1 cellular context compared by ENCODE assay signal in the genomic region with DNA sequence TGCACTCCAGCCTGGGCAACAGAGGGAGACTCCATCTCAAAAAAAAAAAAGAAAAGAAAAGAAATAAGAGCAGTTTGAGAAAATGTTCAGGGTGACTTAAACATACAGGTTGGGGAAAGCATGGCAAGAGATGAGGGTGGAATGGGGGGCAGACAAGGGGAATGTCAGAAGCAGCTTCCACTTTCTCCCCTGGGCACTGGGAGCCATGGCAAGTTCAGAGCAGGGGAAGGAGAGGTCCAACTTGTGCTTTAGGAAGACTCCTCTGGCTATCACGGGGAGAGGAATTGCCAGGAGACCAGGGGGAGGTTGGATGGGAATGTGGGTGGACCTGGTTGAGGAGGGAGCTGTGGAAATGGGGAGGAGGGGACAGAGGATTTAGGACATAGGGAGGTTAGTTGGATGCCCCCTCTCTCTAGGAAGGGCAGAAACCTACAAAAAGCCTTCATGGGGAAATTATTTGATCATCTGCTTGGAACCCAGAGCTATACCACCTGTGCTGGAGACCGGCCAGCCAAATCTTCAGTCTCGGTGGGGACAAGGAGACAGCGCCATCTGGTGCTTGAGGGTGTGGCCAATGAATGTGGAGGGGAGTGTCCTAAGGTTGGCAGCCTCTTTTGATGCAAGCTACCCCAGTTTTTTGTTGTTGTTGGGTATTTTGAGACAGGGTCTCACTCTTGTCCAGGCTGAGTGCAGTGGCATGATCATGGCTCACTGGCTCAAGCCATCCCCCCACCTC.
TF ChIP-seq lines count a peak whose summit lies in the region.

No MANE protein-coding gene starts in this region.

TF ChIP-seq in K562, 482 proteins besides CTCF, POLR2A, EP300 and RAD21:
- TF ChIP-seq CTBP1 (IDR thresholded peaks at IDR 0.05; ENCODE audit: borderline replicate concordance) (peak; percentile 35; the same call in 1 of the 2 replicates), STAG1 (CRISPR knock-in tag; IDR thresholded peaks at IDR 0.05; ENCODE audit: borderline replicate concordance) (peak; percentile 12; the same call in 1 of the 2 replicates), ARID2 (IDR thresholded peaks at IDR 0.05) (peak; percentile 70; the same call in 1 of the 2 replicates), XRCC5 (IDR thresholded peaks at IDR 0.05; ENCODE audit: low read depth, low read length) (peak; percentile 39; the same call in 1 of the 2 replicates), SMARCA4 (IDR thresholded peaks at IDR 0.05) (0 out of 2 replicates have a peak, but pooled peaks have one; percentile 23), SOX6 (IDR thresholded peaks at IDR 0.05) (0 out of 2 replicates have a peak, but pooled peaks have one; percentile 17), ZFP1 (CRISPR knock-in tag; IDR thresholded peaks at IDR 0.05) (no peak), L3MBTL2 (IDR thresholded peaks at IDR 0.05) (0 out of 2 replicates have a peak, but pooled peaks have one; percentile 9), ZNF263 (CRISPR knock-in tag; IDR thresholded peaks at IDR 0.05; ENCODE audit: borderline replicate concordance) (peak; percentile 70; the same call in 1 of the 2 replicates), JUND (IDR thresholded peaks at IDR 0.05; ENCODE audit: borderline replicate concordance, low read depth, low read length) (0 out of 2 replicates have a peak, but pooled peaks have one; percentile 15), JUND (tag; IDR thresholded peaks at IDR 0.05; ENCODE audit: borderline replicate concordance, low read depth, low read length) (no peak), SRF (CRISPR knock-in tag; IDR thresholded peaks at IDR 0.05) (no peak), ZEB2 (IDR thresholded peaks at IDR 0.05) (0 out of 2 replicates have a peak, but pooled peaks have one; percentile 26), HDGF (IDR thresholded peaks at IDR 0.05) (peak; percentile 71; the same call in 1 of the 2 replicates), NFYB (IDR thresholded peaks at IDR 0.05; ENCODE audit: extremely low read depth, insufficient read length) (peak; percentile 50), RCOR1 (IDR thresholded peaks at IDR 0.05; ENCODE audit: borderline replicate concordance in 1 of 2, low read depth in 2 of 2, low read length in 2 of 2) (0 out of 4 replicates have a peak, but pooled peaks of 1 of the 2 experiments have one; percentile 23), BCL6 (CRISPR knock-in tag; IDR thresholded peaks at IDR 0.05) (no peak), SRSF3 (IDR thresholded peaks at IDR 0.05; ENCODE audit: insufficient read depth, low read length) (no peak), RB1 (IDR thresholded peaks at IDR 0.05; ENCODE audit: low read depth) (0 out of 2 replicates have a peak, but pooled peaks have one; percentile 40), NFIC (IDR thresholded peaks at IDR 0.05) (peak; percentile 83), ZKSCAN1 (IDR thresholded peaks at IDR 0.05; ENCODE audit: low read depth, low read length) (no peak), TEAD4 (IDR thresholded peaks at IDR 0.05; ENCODE audit: low read length) (0 out of 2 replicates have a peak, but pooled peaks have one; percentile 23), TEAD4 (CRISPR knock-in tag; IDR thresholded peaks at IDR 0.05; ENCODE audit: borderline replicate concordance) (no peak), SMC3 (conservative IDR thresholded peaks at IDR 0.05; ENCODE audit: insufficient read depth, low read depth, low read length) (peak; percentile 70)
- TF ChIP-seq, protein P1, sequence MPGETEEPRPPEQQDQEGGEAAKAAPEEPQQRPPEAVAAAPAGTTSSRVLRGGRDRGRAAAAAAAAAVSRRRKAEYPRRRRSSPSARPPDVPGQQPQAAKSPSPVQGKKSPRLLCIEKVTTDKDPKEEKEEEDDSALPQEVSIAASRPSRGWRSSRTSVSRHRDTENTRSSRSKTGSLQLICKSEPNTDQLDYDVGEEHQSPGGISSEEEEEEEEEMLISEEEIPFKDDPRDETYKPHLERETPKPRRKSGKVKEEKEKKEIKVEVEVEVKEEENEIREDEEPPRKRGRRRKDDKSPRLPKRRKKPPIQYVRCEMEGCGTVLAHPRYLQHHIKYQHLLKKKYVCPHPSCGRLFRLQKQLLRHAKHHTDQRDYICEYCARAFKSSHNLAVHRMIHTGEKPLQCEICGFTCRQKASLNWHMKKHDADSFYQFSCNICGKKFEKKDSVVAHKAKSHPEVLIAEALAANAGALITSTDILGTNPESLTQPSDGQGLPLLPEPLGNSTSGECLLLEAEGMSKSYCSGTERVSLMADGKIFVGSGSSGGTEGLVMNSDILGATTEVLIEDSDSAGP (CRISPR knock-in tag; IDR thresholded peaks at IDR 0.05), result no peak
- TF ChIP-seq, protein P2, sequence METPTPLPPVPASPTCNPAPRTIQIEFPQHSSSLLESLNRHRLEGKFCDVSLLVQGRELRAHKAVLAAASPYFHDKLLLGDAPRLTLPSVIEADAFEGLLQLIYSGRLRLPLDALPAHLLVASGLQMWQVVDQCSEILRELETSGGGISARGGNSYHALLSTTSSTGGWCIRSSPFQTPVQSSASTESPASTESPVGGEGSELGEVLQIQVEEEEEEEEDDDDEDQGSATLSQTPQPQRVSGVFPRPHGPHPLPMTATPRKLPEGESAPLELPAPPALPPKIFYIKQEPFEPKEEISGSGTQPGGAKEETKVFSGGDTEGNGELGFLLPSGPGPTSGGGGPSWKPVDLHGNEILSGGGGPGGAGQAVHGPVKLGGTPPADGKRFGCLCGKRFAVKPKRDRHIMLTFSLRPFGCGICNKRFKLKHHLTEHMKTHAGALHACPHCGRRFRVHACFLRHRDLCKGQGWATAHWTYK (CRISPR knock-in tag; IDR thresholded peaks at IDR 0.05), result no peak
- TF ChIP-seq, protein P3, sequence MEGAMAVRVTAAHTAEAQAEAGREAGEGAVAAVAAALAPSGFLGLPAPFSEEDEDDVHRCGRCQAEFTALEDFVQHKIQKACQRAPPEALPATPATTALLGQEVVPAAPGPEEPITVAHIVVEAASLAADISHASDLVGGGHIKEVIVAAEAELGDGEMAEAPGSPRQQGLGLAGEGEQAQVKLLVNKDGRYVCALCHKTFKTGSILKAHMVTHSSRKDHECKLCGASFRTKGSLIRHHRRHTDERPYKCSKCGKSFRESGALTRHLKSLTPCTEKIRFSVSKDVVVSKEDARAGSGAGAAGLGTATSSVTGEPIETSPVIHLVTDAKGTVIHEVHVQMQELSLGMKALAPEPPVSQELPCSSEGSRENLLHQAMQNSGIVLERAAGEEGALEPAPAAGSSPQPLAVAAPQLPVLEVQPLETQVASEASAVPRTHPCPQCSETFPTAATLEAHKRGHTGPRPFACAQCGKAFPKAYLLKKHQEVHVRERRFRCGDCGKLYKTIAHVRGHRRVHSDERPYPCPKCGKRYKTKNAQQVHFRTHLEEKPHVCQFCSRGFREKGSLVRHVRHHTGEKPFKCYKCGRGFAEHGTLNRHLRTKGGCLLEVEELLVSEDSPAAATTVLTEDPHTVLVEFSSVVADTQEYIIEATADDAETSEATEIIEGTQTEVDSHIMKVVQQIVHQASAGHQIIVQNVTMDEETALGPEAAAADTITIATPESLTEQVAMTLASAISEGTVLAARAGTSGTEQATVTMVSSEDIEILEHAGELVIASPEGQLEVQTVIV (CRISPR knock-in tag; IDR thresholded peaks at IDR 0.05; ENCODE audit: borderline replicate concordance), result no peak
- TF ChIP-seq, protein P4, sequence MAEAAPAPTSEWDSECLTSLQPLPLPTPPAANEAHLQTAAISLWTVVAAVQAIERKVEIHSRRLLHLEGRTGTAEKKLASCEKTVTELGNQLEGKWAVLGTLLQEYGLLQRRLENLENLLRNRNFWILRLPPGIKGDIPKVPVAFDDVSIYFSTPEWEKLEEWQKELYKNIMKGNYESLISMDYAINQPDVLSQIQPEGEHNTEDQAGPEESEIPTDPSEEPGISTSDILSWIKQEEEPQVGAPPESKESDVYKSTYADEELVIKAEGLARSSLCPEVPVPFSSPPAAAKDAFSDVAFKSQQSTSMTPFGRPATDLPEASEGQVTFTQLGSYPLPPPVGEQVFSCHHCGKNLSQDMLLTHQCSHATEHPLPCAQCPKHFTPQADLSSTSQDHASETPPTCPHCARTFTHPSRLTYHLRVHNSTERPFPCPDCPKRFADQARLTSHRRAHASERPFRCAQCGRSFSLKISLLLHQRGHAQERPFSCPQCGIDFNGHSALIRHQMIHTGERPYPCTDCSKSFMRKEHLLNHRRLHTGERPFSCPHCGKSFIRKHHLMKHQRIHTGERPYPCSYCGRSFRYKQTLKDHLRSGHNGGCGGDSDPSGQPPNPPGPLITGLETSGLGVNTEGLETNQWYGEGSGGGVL (CRISPR knock-in tag; IDR thresholded peaks at IDR 0.05), result no peak
- TF ChIP-seq, protein P5, sequence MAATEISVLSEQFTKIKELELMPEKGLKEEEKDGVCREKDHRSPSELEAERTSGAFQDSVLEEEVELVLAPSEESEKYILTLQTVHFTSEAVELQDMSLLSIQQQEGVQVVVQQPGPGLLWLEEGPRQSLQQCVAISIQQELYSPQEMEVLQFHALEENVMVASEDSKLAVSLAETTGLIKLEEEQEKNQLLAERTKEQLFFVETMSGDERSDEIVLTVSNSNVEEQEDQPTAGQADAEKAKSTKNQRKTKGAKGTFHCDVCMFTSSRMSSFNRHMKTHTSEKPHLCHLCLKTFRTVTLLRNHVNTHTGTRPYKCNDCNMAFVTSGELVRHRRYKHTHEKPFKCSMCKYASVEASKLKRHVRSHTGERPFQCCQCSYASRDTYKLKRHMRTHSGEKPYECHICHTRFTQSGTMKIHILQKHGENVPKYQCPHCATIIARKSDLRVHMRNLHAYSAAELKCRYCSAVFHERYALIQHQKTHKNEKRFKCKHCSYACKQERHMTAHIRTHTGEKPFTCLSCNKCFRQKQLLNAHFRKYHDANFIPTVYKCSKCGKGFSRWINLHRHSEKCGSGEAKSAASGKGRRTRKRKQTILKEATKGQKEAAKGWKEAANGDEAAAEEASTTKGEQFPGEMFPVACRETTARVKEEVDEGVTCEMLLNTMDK (IDR thresholded peaks at IDR 0.05; ENCODE audit: borderline replicate concordance, insufficient read depth, low read depth, low read length, poor library complexity, severe bottlenecking), result peak; percentile 28
- TF ChIP-seq, protein P6, sequence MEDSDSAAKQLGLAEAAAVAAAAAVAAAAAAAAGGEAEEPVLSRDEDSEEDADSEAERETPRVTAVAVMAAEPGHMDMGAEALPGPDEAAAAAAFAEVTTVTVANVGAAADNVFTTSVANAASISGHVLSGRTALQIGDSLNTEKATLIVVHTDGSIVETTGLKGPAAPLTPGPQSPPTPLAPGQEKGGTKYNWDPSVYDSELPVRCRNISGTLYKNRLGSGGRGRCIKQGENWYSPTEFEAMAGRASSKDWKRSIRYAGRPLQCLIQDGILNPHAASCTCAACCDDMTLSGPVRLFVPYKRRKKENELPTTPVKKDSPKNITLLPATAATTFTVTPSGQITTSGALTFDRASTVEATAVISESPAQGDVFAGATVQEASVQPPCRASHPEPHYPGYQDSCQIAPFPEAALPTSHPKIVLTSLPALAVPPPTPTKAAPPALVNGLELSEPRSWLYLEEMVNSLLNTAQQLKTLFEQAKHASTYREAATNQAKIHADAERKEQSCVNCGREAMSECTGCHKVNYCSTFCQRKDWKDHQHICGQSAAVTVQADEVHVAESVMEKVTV (CRISPR knock-in tag; IDR thresholded peaks at IDR 0.05), result peak; percentile 29; the same call in 1 of the 2 replicates
- TF ChIP-seq, protein P7, sequence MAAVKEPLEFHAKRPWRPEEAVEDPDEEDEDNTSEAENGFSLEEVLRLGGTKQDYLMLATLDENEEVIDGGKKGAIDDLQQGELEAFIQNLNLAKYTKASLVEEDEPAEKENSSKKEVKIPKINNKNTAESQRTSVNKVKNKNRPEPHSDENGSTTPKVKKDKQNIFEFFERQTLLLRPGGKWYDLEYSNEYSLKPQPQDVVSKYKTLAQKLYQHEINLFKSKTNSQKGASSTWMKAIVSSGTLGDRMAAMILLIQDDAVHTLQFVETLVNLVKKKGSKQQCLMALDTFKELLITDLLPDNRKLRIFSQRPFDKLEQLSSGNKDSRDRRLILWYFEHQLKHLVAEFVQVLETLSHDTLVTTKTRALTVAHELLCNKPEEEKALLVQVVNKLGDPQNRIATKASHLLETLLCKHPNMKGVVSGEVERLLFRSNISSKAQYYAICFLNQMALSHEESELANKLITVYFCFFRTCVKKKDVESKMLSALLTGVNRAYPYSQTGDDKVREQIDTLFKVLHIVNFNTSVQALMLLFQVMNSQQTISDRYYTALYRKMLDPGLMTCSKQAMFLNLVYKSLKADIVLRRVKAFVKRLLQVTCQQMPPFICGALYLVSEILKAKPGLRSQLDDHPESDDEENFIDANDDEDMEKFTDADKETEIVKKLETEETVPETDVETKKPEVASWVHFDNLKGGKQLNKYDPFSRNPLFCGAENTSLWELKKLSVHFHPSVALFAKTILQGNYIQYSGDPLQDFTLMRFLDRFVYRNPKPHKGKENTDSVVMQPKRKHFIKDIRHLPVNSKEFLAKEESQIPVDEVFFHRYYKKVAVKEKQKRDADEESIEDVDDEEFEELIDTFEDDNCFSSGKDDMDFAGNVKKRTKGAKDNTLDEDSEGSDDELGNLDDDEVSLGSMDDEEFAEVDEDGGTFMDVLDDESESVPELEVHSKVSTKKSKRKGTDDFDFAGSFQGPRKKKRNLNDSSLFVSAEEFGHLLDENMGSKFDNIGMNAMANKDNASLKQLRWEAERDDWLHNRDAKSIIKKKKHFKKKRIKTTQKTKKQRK (IDR thresholded peaks at IDR 0.05; ENCODE audit: borderline replicate concordance, low read depth, low read length), result no peak
